9 cellular contexts compared by ENCODE assay signal in the genomic region with DNA sequence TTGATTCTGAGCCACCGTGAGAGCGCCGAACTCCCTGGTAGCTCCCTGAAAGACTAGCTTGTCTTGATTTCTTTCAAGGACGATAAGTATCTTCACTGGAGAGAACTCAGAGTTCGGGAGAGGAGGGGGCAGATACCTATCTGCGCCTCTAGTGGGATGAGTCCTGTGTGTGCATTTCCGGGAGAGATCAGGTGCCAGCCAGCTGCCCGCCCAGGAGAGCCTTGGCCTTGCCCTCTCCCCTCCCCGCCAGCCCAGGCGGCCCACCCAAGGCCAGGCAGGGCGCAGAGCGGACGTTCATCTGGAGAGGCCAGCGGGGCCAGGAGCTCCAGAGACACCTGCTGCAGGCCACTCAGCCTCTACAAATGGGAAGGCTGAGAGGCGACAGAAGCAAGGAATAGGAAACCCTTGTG. TPM values are rescaled to one million over a fixed set of nuclear protein-coding genes. Genes with fewer than 3 reads are reported as not detected.
DNase-seq lines count a peak whose midpoint lies in the region; ATAC-seq, FAIRE-seq and TF ChIP-seq lines count a peak whose summit lies in the region.
"Had no signal": no experiment of that assay in that cellular context is flagged by ENCODE, and none has a peak within 500 bp of the region (broad histone marks: within the 10 kb centered on the region; RNA-seq: fewer than 3 reads in every experiment).

No MANE protein-coding gene starts in this region.

- H3K36me3 Mint-ChIP-seq in brain, result no peaks in the 10 kb centered on the region

- H4K20me1 ChIP-seq in HepG2 (ENCODE audit: insufficient read depth, low read length), result no peaks in the 10 kb centered on the region

- intact Hi-C loops in HepG2 (cut with micrococcal nuclease; ENCODE audit: unreplicated experiment), result no loop called here

- FAIRE-seq in HepG2 (lab: Jason Lieb, UNC), result no peak
- FAIRE-seq: endometrium had no signal

- H3K27ac ChIP-seq in AG04450 (ENCODE audit: low read depth, low read length) (no peak overlapping the region), HepG2 (ENCODE audit: extremely low read length, insufficient read depth, low read length) (no peak overlapping the region), tibial nerve (peak overlapping the region; percentile 95 to 99 (median 97))

- TF ChIP-seq EP300 in HepG2 (IDR thresholded peaks at IDR 0.05; ENCODE audit: low read depth in 2 of 2, low read length in 2 of 2) (no peak), HepG2 (CRISPR knock-in tag; IDR thresholded peaks at IDR 0.05; ENCODE audit: borderline replicate concordance) (no peak), tibial nerve (IDR thresholded peaks at IDR 0.05) (no peak)

- peak overlapping the region; percentile 81 for H3K4me2 ChIP-seq in HepG2 (ENCODE audit: low read depth, low read length)

- DNase-seq in AG04450 (ENCODE audit: low read depth, low spot score), result no peak
- peak; percentile 67 for DNase-seq in LoVo (ENCODE audit: low spot score)
- DNase-seq in HepG2 (ENCODE audit: low spot score), result no peak
- DNase-seq in tibial nerve (ENCODE audit: low spot score in 2 of 2), result no peak
- DNase-seq in central memory CD4-positive, alpha-beta T cell, result no peak

- H2AFZ ChIP-seq in HepG2 (ENCODE audit: low read length), result no peak overlapping the region

- ATAC-seq in HepG2, result peak; percentile 33
- ATAC-seq in HG02884 (IDR thresholded peaks at IDR 0.05; ENCODE audit: unreplicated experiment), result no peak
- no peak for ATAC-seq in GM21528 (IDR thresholded peaks at IDR 0.05; ENCODE audit: low FRiP score, unreplicated experiment)

- H3K9me3 Mint-ChIP-seq in brain, result no peaks in the 10 kb centered on the region

- no peaks in the 10 kb centered on the region; the same call in 1 of the 2 replicates for H3K9me3 ChIP-seq in AG04450 (ENCODE audit: control insufficient read depth, insufficient read depth, low read length)
- H3K9me3 ChIP-seq in HepG2 (ENCODE audit: low read length), result no peaks in the 10 kb centered on the region
- no peaks in the 10 kb centered on the region for H3K9me3 ChIP-seq in tibial nerve

- no peaks in the 10 kb centered on the region for H3K36me3 ChIP-seq in HepG2 (replicated peaks in 1 of 2; ENCODE audit: control insufficient read depth in 1 of 2, insufficient read depth in 2 of 2, low read length in 2 of 2)
- no peaks in the 10 kb centered on the region for H3K36me3 ChIP-seq in tibial nerve

- TF ChIP-seq POLR2A in HepG2 (IDR thresholded peaks at IDR 0.05; ENCODE audit: insufficient read depth in 1 of 2, low read depth in 2 of 2, low read length in 2 of 2), result no peak
- TF ChIP-seq POLR2A in tibial nerve (IDR thresholded peaks at IDR 0.05), result no peak

- no peaks in the 10 kb centered on the region for H3K79me2 ChIP-seq in HepG2 (ENCODE audit: insufficient read depth, low read length)

- in situ Hi-C loops in HepG2 (cut with HindIII; ENCODE audit: extremely low pct_ligation_motif_present, low pct_unique_long_range_greater_than_20kb), result no loop called here

- CTCF ChIA-PET in AG04450 (lab: Charles Lee) (interaction anchor here (0.6 to 5.4 kb wide), 5 partner anchors 11 to 213 kb away, joined by 3 to 31 read pairs (median 4); no protein-coding TSS in a partner anchor), HepG2 (lab: Yijun Ruan, JAX; ENCODE audit: low intra/inter-chr PET ratio, low total read pairs) (no interaction called here)

- H3K9ac ChIP-seq in HepG2 (ENCODE audit: insufficient read depth, low read depth, low read length), result peak overlapping the region; percentile 38; the same call in 1 of the 2 replicates

- POLR2A ChIA-PET in AG04450 (lab: Yijun Ruan, JAX) (interaction anchor here (1.0 to 1.1 kb wide), 2 partner anchors 24 to 29 kb away, joined by 3 to 4 read pairs; no protein-coding TSS in a partner anchor), HepG2 (lab: Yijun Ruan, JAX) (interaction anchor here (0.9 to 3.2 kb wide), 7 partner anchors 18 to 83 kb away, joined by 3 to 14 read pairs (median 4); no protein-coding TSS in a partner anchor)

- peak overlapping the region in 4 of 5 experiments; percentile 56 to 85 (median 68) for H3K27ac Mint-ChIP-seq in brain

- H3K4me1 ChIP-seq in HepG2 (ENCODE audit: insufficient read depth, low read length), result peaks cover 62% of the 10 kb centered on the region
- peaks cover 0 to 76% (median 38%) of the 10 kb centered on the region in 4 donors for H3K4me1 ChIP-seq in tibial nerve

- H3K4me3 ChIP-seq in AG04450 (ENCODE audit: low read depth, low read length) (peak overlapping the region; percentile 83), HepG2 (replicated peaks in 1 of 3; ENCODE audit: insufficient read depth in 1 of 3, low read depth in 2 of 3, low read length in 3 of 3) (peak overlapping the region; percentile 33 to 71 (median 57); a peak in 4 of 6 replicates), tibial nerve (peak overlapping the region; percentile 71 to 98 (median 85))

- peaks cover 72% of the 10 kb centered on the region for H3K4me1 Mint-ChIP-seq in brain

- TF ChIP-seq RAD21 in HepG2 (CRISPR knock-in tag; IDR thresholded peaks at IDR 0.05), result no peak

- peaks cover 59% of the 10 kb centered on the region for H3K27me3 Mint-ChIP-seq in brain

- no TSS peak for BruUV-seq in HepG2 (replicated peaks; lab: Mats Ljungman, UMichigan)

- peak overlapping the region; percentile 81 to 87 (median 82) for H3K4me3 Mint-ChIP-seq in brain

- 11% methylated on average over 3 of the region's 15 CpGs for WGBS in HepG2 (ENCODE audit: low lambda C conversion rate)
- 9 to 17% methylated on average over 14 to 15 of the region's 15 CpGs for WGBS in tibial nerve, 2 donors

- H3K27me3 ChIP-seq in AG04450 (ENCODE audit: control insufficient read depth, insufficient read depth, low read length) (no peaks in the 10 kb centered on the region), HepG2 (ENCODE audit: control insufficient read depth in 1 of 2, insufficient read depth in 2 of 2, low read length in 2 of 2) (peaks cover 9 to 48% of the 10 kb centered on the region in 2 experiments), tibial nerve (no peaks in the 10 kb centered on the region)

- TF ChIP-seq CTCF in AG04450 (IDR thresholded peaks at IDR 0.05; ENCODE audit: low read depth, low read length) (no peak), brain (conservative IDR thresholded peaks at IDR 0.05) (no peak), HepG2 (CRISPR knock-in tag; IDR thresholded peaks at IDR 0.05) (no peak), tibial nerve (IDR thresholded peaks at IDR 0.05) (no peak)

TF ChIP-seq in HepG2, 621 proteins besides CTCF, POLR2A, EP300 and RAD21 (continues in another document):
- TF ChIP-seq SAP130 (CRISPR knock-in tag; IDR thresholded peaks at IDR 0.05; ENCODE audit: low read depth) (0 out of 2 replicates have a peak, but pooled peaks have one; percentile 7), SP1 (IDR thresholded peaks at IDR 0.05) (no peak), SP1 (CRISPR knock-in tag; IDR thresholded peaks at IDR 0.05) (no peak), ZNF3 (CRISPR knock-in tag; IDR thresholded peaks at IDR 0.05) (no peak)
- TF ChIP-seq, protein P1, sequence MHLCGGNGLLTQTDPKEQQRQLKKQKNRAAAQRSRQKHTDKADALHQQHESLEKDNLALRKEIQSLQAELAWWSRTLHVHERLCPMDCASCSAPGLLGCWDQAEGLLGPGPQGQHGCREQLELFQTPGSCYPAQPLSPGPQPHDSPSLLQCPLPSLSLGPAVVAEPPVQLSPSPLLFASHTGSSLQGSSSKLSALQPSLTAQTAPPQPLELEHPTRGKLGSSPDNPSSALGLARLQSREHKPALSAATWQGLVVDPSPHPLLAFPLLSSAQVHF (CRISPR knock-in tag; IDR thresholded peaks at IDR 0.05), result no peak
- TF ChIP-seq, protein P2, sequence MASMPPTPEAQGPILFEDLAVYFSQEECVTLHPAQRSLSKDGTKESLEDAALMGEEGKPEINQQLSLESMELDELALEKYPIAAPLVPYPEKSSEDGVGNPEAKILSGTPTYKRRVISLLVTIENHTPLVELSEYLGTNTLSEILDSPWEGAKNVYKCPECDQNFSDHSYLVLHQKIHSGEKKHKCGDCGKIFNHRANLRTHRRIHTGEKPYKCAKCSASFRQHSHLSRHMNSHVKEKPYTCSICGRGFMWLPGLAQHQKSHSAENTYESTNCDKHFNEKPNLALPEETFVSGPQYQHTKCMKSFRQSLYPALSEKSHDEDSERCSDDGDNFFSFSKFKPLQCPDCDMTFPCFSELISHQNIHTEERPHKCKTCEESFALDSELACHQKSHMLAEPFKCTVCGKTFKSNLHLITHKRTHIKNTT (CRISPR knock-in tag; IDR thresholded peaks at IDR 0.05), result no peak

RNA-seq across cellular contexts. Expression of a gene that starts 1.0 kb away (rescaled TPM):
- 152 and 177 TPM in 2 replicates for polyA plus RNA-seq in AG04450 (2011; rRNA removed)
- polyA minus RNA-seq in AG04450 (2011; rRNA and poly(A)+ RNA removed), result 91.4 and 91.9 TPM in 2 replicates
- 131 TPM for polyA plus RNA-seq in brain (ENCODE audit: insufficient read depth, low read depth, low replicate concordance)
- total RNA-seq in HepG2 (2016; rRNA removed; fragmentation: Illumina TruSeq; extraction: Trizol), result 4.3 and 5.8 TPM in 2 replicates
- 1.3 and 2.0 TPM in 2 replicates for total RNA-seq in HepG2 (2016; cell fraction: cytosol; rRNA removed; fragmentation: Illumina TruSeq; extraction: Trizol; ENCODE audit: low read depth)
- 2.4 and 6.9 TPM in 2 replicates for total RNA-seq in HepG2 (2016; cell fraction: insoluble cytoplasmic fraction; rRNA removed; fragmentation: Illumina TruSeq; extraction: Trizol)
- total RNA-seq in HepG2 (2016; cell fraction: membrane; rRNA removed; fragmentation: Illumina TruSeq; extraction: Trizol), result 2.1 and 2.4 TPM in 2 replicates
- total RNA-seq in HepG2 (2016; cell fraction: nucleus; rRNA removed; fragmentation: Illumina TruSeq; extraction: Trizol), result 5.9 and 6.5 TPM in 2 replicates
- 38.3 and 40.1 TPM in 2 replicates for polyA plus RNA-seq in HepG2 (2011; rRNA removed)
- polyA plus RNA-seq in HepG2 (2011; cell fraction: cytosol; rRNA removed), result 30.3 and 47.3 TPM in 2 replicates
- 15.2 and 20.2 TPM in 2 replicates for polyA plus RNA-seq in HepG2 (2011; cell fraction: nucleus; rRNA removed)
- polyA plus RNA-seq in HepG2 (2012), result 30.0 and 52.7 TPM in 2 replicates
- 1.4 and 1.8 TPM in 2 replicates for polyA plus RNA-seq in HepG2 (2016; cell fraction: cytosol; fragmentation: Illumina TruSeq; extraction: Trizol; ENCODE audit: low read depth)
- 5.2 and 5.4 TPM in 2 replicates for polyA plus RNA-seq in HepG2 (2016; cell fraction: insoluble cytoplasmic fraction; fragmentation: Illumina TruSeq; extraction: Trizol; ENCODE audit: low read depth)
- polyA plus RNA-seq in HepG2 (2016; cell fraction: membrane; fragmentation: Illumina TruSeq; extraction: Trizol; ENCODE audit: low read depth), result 1.9 and 2.4 TPM in 2 replicates
- polyA plus RNA-seq in HepG2 (2016; cell fraction: nucleus; fragmentation: Illumina TruSeq; extraction: Trizol; ENCODE audit: insufficient read depth, low read depth), result 10.1 and 12.9 TPM in 2 replicates
- 21.6 and 243 TPM in 2 replicates for polyA minus RNA-seq in HepG2 (2011; rRNA and poly(A)+ RNA removed; ENCODE audit: low replicate concordance)
- polyA minus RNA-seq in HepG2 (2011; cell fraction: cytosol; rRNA and poly(A)+ RNA removed), result 12.1 and 13.6 TPM in 2 replicates
- polyA minus RNA-seq in HepG2 (2011; cell fraction: nucleus; rRNA and poly(A)+ RNA removed), result 8.9 and 10.4 TPM in 2 replicates
- 100 to 1,000 TPM; 297 to 500 (median 391) TPM for total RNA-seq in tibial nerve

Comparison
In these comparisons a context has a peak if more than half of its experiments do, and no peak if none do; other contexts are left out.
1. H3K27ac ChIP-seq: peak in tibial nerve (4 of 4); none in AG04450 (single experiment) and HepG2 (single experiment).
2. Peak in every context shown above with its lines, with median percentiles within 50 percentile points of each other: H3K4me3 ChIP-seq.